8 cellular contexts compared by ENCODE assay signal in the genomic region with DNA sequence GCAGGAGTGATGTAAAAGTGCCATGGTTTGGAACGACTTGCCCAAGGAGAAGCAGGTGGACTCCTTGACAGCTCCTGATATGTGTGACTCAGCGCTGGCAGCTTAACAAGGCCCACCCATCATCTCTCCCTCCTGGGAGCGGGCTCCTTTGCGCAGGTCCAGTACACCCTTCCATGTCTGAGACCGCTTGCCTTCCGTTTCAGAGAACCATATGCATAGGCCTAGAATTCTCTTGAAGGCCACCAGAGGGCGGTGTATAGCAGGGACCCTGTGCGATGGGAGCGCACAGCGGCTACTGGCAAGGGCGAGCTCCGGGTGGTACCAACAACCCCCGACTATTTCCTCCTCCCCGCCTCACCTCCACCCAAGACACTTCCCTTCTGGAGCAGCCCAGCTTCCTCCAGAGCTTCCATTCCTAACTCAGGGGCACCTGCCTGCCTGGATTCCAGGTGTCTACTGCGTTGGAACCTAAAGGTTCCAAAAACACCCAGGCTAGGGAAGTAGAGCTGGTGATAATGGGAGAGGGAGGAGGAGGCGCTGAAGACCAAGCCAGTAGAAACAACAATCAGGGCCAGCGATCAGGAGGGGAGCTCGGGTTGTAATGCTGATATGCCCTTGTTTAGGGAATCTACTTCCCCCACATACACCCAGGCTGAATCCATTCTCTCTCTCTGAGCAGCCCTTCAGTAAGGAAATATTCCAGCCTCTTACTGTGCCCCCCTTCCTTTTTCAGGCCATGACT. TPM values are rescaled to one million over a fixed set of nuclear protein-coding genes. Genes with fewer than 3 reads are reported as not detected.
DNase-seq lines count a peak whose midpoint lies in the region; ATAC-seq and TF ChIP-seq lines count a peak whose summit lies in the region.

No MANE protein-coding gene starts in this region.

- peaks cover 0 to 20% (median 0%) of the 10 kb centered on the region in 4 donors for H3K4me1 ChIP-seq in right lobe of liver

- no peaks in the 10 kb centered on the region for H3K36me3 ChIP-seq in right lobe of liver

- TF ChIP-seq POLR2A in right lobe of liver (IDR thresholded peaks at IDR 0.05), result no peak

- peak; percentile 76 for ATAC-seq in HG03571 (IDR thresholded peaks at IDR 0.05; ENCODE audit: unreplicated experiment)
- ATAC-seq in right lobe of liver, result peak; percentile 95 to 96 (median 95)

- WGBS in right lobe of liver (ENCODE audit: insufficient coverage, low coverage, low lambda C conversion rate, missing lambda C conversion rate), result 3% methylated on average over 14 of the region's 18 CpGs

- peak; percentile 73 to 91 (median 88) for TF ChIP-seq CTCF in right lobe of liver (IDR thresholded peaks at IDR 0.05)

- H3K4me3 ChIP-seq in right lobe of liver, result no peak overlapping the region

- peaks cover 0 to 16% of the 10 kb centered on the region in 2 donors for H3K27me3 ChIP-seq in right lobe of liver

- H3K27ac ChIP-seq in right lobe of liver, result no peak overlapping the region

- no peaks in the 10 kb centered on the region for H3K9me3 ChIP-seq in right lobe of liver

- intact Hi-C loops in right lobe of liver (cut with DNase I), result no loop called here

- DNase-seq in Ammon's horn (ENCODE audit: low spot score) (peak; percentile 95), GM19240 (ENCODE audit: insufficient read length, low spot score) (peak; percentile 92), NCI-H526 treated with DMSO at 0.1 percent for 48 hours (lab: John Stamatoyannopoulos, UW) (peak; percentile 85), dedifferentiated amniotic fluid mesenchymal stem cell (ENCODE audit: extremely low spot score) (peak; percentile 82), right lobe of liver (peak; percentile 59 to 71 (median 70))
- peak; percentile 78 for DNase-seq in activated CD4-positive, alpha-beta T cell treated with anti-CD3 and anti-CD28 coated beads for 48 hours
- peak; percentile 39 to 56 (median 46) for DNase-seq in stimulated activated CD4-positive, alpha-beta T cell treated with anti-CD3 and anti-CD28 coated beads, TNF-alpha, amount 100 ng/mL, for 4 hours (ENCODE audit: low read depth in 3 of 3)

RNA-seq across cellular contexts. Expression of a gene that starts 6.2 kb away (rescaled TPM):
- under 1 TPM in 3 of 6 experiments, not detected in 3; 0.04 to 0.13 (median 0.07) TPM for total RNA-seq in right lobe of liver

RNA-seq across cellular contexts. Expression of a gene that starts 18.6 kb away (rescaled TPM):
- under 1 TPM in 5 of 6 experiments, not detected in 1; 0.17 to 0.60 (median 0.43) TPM for total RNA-seq in right lobe of liver

RNA-seq across cellular contexts. Expression of a gene that starts 22.3 kb away (rescaled TPM):
- total RNA-seq in right lobe of liver, result 10 to 100 TPM; 12.2 to 34.5 (median 16.3) TPM

RNA-seq across cellular contexts. Expression of a gene that starts 27.8 kb away (rescaled TPM):
- total RNA-seq in right lobe of liver, result 10 to 100 TPM; 28.6 to 35.4 (median 33.3) TPM

RNA-seq across cellular contexts. Expression of a gene that starts 42.8 kb away (rescaled TPM):
- 100 to 1,000 TPM in 5 of 6 experiments, 10 to 100 TPM in 1; 90.3 to 370 (median 174) TPM for total RNA-seq in right lobe of liver
